ENCODE assay signal across 1 cellular context in genomic region chr10:83983578-83984255, GRCh38.
A peak's percentile ranks its signal among the peaks of the same experiment; 100 is the strongest.
TF ChIP-seq lines count a peak whose summit lies in the region.

No MANE protein-coding gene starts in this region.

TF ChIP-seq in HEK293, 187 proteins besides CTCF, POLR2A, EP300 and RAD21 (continued from another document and continues in another):
- TF ChIP-seq ZBTB44 (tag by site-specific recombination; IDR thresholded peaks at IDR 0.05) (peak; percentile 13; the same call in 1 of the 2 replicates), ZNF530 (tag by site-specific recombination; IDR thresholded peaks at IDR 0.05; ENCODE audit: low read depth) (no peak), YY1 (tag by site-specific recombination; IDR thresholded peaks at IDR 0.05) (no peak), RBAK (tag by site-specific recombination; IDR thresholded peaks at IDR 0.05) (no peak), ZNF791 (tag by site-specific recombination; IDR thresholded peaks at IDR 0.05) (0 out of 2 replicates have a peak, but pooled peaks have one; percentile 30), GLIS1 (tag by site-specific recombination; IDR thresholded peaks at IDR 0.05) (peak; percentile 84), ATF2 (tag by site-specific recombination; IDR thresholded peaks at IDR 0.05; ENCODE audit: low read depth) (no peak), ZFHX2 (tag by site-specific recombination; conservative IDR thresholded peaks at IDR 0.05) (peak; percentile 53; the same call in 1 of the 2 replicates), ZBTB1 (tag by site-specific recombination; IDR thresholded peaks at IDR 0.05) (no peak), ZBTB17 (tag by site-specific recombination; IDR thresholded peaks at IDR 0.05) (peak; percentile 63), ZNF121 (tag by site-specific recombination; IDR thresholded peaks at IDR 0.05) (no peak), GLI2 (tag by site-specific recombination; IDR thresholded peaks at IDR 0.05; ENCODE audit: borderline replicate concordance, low read depth) (no peak), ZNF677 (tag by site-specific recombination; IDR thresholded peaks at IDR 0.05) (no peak), KLF1 (tag by site-specific recombination; IDR thresholded peaks at IDR 0.05) (no peak), KLF9 (tag by site-specific recombination; IDR thresholded peaks at IDR 0.05; ENCODE audit: low read depth) (no peak), EGR2 (tag by site-specific recombination; IDR thresholded peaks at IDR 0.05; ENCODE audit: low read depth) (no peak; the same call in 1 of the 2 replicates), ZNF660 (tag by site-specific recombination; IDR thresholded peaks at IDR 0.05) (0 out of 2 replicates have a peak, but pooled peaks have one; percentile 49), SCRT2 (tag by site-specific recombination; IDR thresholded peaks at IDR 0.05) (0 out of 2 replicates have a peak, but pooled peaks have one; percentile 34), ZNF423 (tag by site-specific recombination; IDR thresholded peaks at IDR 0.05) (no peak), ZBTB49 (tag by site-specific recombination; IDR thresholded peaks at IDR 0.05; ENCODE audit: low read depth) (no peak), KLF8 (tag by site-specific recombination; IDR thresholded peaks at IDR 0.05) (peak; percentile 70), SP2 (tag by site-specific recombination; IDR thresholded peaks at IDR 0.05) (peak; percentile 40; the same call in 1 of the 2 replicates), TCF7L2 (IDR thresholded peaks at IDR 0.05; ENCODE audit: borderline replicate concordance, low read depth, low read length) (peak; percentile 50; the same call in 1 of the 2 replicates), SCRT1 (tag by site-specific recombination; IDR thresholded peaks at IDR 0.05; ENCODE audit: borderline replicate concordance) (no peak), ZNF341 (tag by site-specific recombination; IDR thresholded peaks at IDR 0.05; ENCODE audit: low read depth) (no peak; the same call in 1 of the 2 replicates), TSHZ1 (tag by site-specific recombination; IDR thresholded peaks at IDR 0.05; ENCODE audit: borderline replicate concordance) (peak; percentile 88), FEZF1 (tag by site-specific recombination; IDR thresholded peaks at IDR 0.05) (0 out of 2 replicates have a peak, but pooled peaks have one; percentile 24), ZNF426 (tag by site-specific recombination; IDR thresholded peaks at IDR 0.05) (no peak), SP3 (tag by site-specific recombination; IDR thresholded peaks at IDR 0.05) (no peak), ZBTB11 (tag by site-specific recombination; conservative IDR thresholded peaks at IDR 0.05; ENCODE audit: low read depth) (no peak), ZNF558 (tag by site-specific recombination; IDR thresholded peaks at IDR 0.05) (0 out of 2 replicates have a peak, but pooled peaks have one; percentile 23), HOXC10 (CRISPR knock-in tag; IDR thresholded peaks at IDR 0.05) (no peak), ZNF76 (tag by site-specific recombination; IDR thresholded peaks at IDR 0.05; ENCODE audit: borderline replicate concordance, low read depth) (no peak; the same call in 1 of the 2 replicates), ZNF10 (tag by site-specific recombination; IDR thresholded peaks at IDR 0.05) (no peak), WT1 (tag by site-specific recombination; IDR thresholded peaks at IDR 0.05) (peak; percentile 93), ZNF785 (tag by site-specific recombination; IDR thresholded peaks at IDR 0.05) (no peak), ZNF274 (IDR thresholded peaks at IDR 0.05; ENCODE audit: low read length) (no peak), ZNF274 (tag by site-specific recombination; IDR thresholded peaks at IDR 0.05; ENCODE audit: borderline replicate concordance) (no peak), ZNF560 (tag by site-specific recombination; IDR thresholded peaks at IDR 0.05; ENCODE audit: borderline replicate concordance) (no peak), ZBTB10 (tag by site-specific recombination; IDR thresholded peaks at IDR 0.05) (no peak), ZNF362 (tag by site-specific recombination; IDR thresholded peaks at IDR 0.05) (0 out of 2 replicates have a peak, but pooled peaks have one; percentile 11), ZNF18 (tag by site-specific recombination; IDR thresholded peaks at IDR 0.05) (0 out of 2 replicates have a peak, but pooled peaks have one; percentile 53), ZNF184 (tag by site-specific recombination; IDR thresholded peaks at IDR 0.05) (0 out of 2 replicates have a peak, but pooled peaks have one; percentile 23)
